Comparison of ENCODE assay signal across 8 cellular contexts in genomic region chr16:85173981-85174751, GRCh38.
DNase-seq lines count a peak whose midpoint lies in the region; ATAC-seq and TF ChIP-seq lines count a peak whose summit lies in the region.

No MANE protein-coding gene starts in this region.

- H3K9me3 ChIP-seq in stomach smooth muscle (ENCODE audit: control insufficient read depth in 2 of 2, low read length in 2 of 2), result no peaks in the 10 kb centered on the region

- no peaks in the 10 kb centered on the region for H3K36me3 ChIP-seq in stomach smooth muscle (ENCODE audit: control insufficient read depth in 2 of 2, insufficient read depth in 2 of 2, low read length in 2 of 2)

- peaks cover 75% of the 10 kb centered on the region for H3K4me1 ChIP-seq in stomach smooth muscle (ENCODE audit: control insufficient read depth, insufficient read depth, low read length)

- no peak overlapping the region for H3K27ac Mint-ChIP-seq in activated naive CD4-positive, alpha-beta T cell treated with anti-CD3 and anti-CD28 coated beads, Interleukin-2, amount 50 U/mL, for 72 hours

- no peaks in the 10 kb centered on the region for H3K27me3 ChIP-seq in stomach smooth muscle (ENCODE audit: control insufficient read depth in 1 of 2, insufficient read depth in 2 of 2, low read length in 2 of 2)

- DNase-seq in HFF-Myc (ENCODE audit: extremely low read depth, low read depth), result peak; percentile 78
- peak; percentile 95 for DNase-seq in hepatic stellate cell (ENCODE audit: low spot score)
- DNase-seq in activated naive CD4-positive, alpha-beta T cell treated with anti-CD3 and anti-CD28 coated beads, Interleukin-2, amount 50 U/mL, for 72 hours (ENCODE audit: low spot score in 2 of 2), result no peak
- DNase-seq in pons (ENCODE audit: low spot score), result no peak

- ATAC-seq in SK-N-SH treated with all-trans-retinoic acid at 6 μM for 48 hours (peak; percentile 66), GM18511 (IDR thresholded peaks at IDR 0.05; ENCODE audit: unreplicated experiment) (no peak), GM19395 (IDR thresholded peaks at IDR 0.05; ENCODE audit: unreplicated experiment) (no peak)
- no peak for ATAC-seq in activated naive CD4-positive, alpha-beta T cell treated with anti-CD3 and anti-CD28 coated beads, Interleukin-2, amount 50 U/mL, for 72 hours

- peak overlapping the region; percentile 2 for H3K27ac ChIP-seq in stomach smooth muscle (ENCODE audit: low read length)

- H3K9me3 Mint-ChIP-seq in activated naive CD4-positive, alpha-beta T cell treated with anti-CD3 and anti-CD28 coated beads, Interleukin-2, amount 50 U/mL, for 72 hours, result no peaks in the 10 kb centered on the region

- H3K4me3 ChIP-seq in HFF-Myc (replicated peaks; ENCODE audit: low read depth, low read length) (peak overlapping the region; percentile 70), stomach smooth muscle (ENCODE audit: low read length in 2 of 2) (peak overlapping the region in 1 of 2 donors; percentile 71)

- H3K9ac ChIP-seq in stomach smooth muscle (ENCODE audit: low read length in 2 of 2), result no peak overlapping the region

- no peaks in the 10 kb centered on the region for H3K36me3 Mint-ChIP-seq in activated naive CD4-positive, alpha-beta T cell treated with anti-CD3 and anti-CD28 coated beads, Interleukin-2, amount 50 U/mL, for 72 hours

- no peak for TF ChIP-seq CTCF in HFF-Myc (IDR thresholded peaks at IDR 0.05; ENCODE audit: low read depth, low read length, missing control alignments)

TF ChIP-seq in SK-N-SH treated with all-trans-retinoic acid at 6 μM for 48 hours, 23 proteins besides CTCF, POLR2A, EP300 and RAD21:
- TF ChIP-seq ARNTL (CRISPR knock-in tag; IDR thresholded peaks at IDR 0.05; ENCODE audit: borderline replicate concordance, low read depth) (no peak), TCF4 (CRISPR knock-in tag; IDR thresholded peaks at IDR 0.05; ENCODE audit: borderline replicate concordance) (peak; percentile 54; the same call in 1 of the 2 replicates), GLIS3 (CRISPR knock-in tag; IDR thresholded peaks at IDR 0.05) (no peak), ZFP3 (CRISPR knock-in tag; IDR thresholded peaks at IDR 0.05) (no peak)

Comparison
In these comparisons a context has a peak if more than half of its experiments do, and no peak if none do; other contexts are left out.
1. DNase-seq: peak in HFF-Myc (single experiment) and hepatic stellate cell (single experiment); none in activated naive CD4-positive, alpha-beta T cell treated with anti-CD3 and anti-CD28 coated beads, Interleukin-2, amount 50 U/mL, for 72 hours (0 of 2) and pons (single experiment).